In the genomic region with DNA sequence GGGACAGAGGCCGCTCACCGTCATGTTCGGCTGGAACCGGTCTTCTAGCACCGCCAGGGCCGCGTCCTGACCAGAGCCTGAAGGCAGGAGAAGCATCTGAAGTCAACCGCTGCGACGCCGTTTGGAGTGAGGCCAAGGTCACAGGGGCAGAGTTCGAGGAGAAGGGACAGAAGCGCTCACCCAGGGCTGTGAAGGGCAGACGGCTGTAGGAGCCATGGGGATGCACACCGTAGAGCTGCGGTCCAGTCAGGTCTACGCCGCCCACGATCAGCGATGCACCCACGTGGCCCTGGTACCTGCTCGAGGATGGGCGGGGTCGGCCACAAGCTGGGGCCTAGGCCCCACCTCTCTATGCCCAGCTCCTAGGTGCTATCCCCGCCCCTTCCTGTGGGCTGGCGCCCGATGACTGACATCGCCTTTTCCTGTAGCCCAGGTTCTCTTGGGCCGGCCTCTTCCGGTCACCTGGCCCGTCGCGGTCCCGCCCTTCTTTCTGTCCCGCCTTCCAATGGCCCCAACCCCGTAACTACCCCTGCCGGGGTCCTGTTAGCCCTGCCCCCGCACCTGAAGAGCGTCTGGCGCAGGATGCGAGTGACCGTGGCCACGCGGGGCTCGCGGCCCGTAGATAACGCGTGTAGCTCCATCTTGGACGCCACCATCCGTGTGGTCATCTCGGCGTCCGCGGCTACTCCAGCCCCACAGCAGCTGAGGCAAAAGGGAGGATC, we compare ENCODE assay signal across 8 cellular contexts. TPM values are rescaled to one million over a fixed set of nuclear protein-coding genes. Genes with fewer than 3 reads are reported as not detected.
DNase-seq lines count a peak whose midpoint lies in the region; ATAC-seq and TF ChIP-seq lines count a peak whose summit lies in the region.

No MANE protein-coding gene starts in this region.

- CTCF ChIA-PET in BJ (lab: Yijun Ruan, JAX), result interaction anchor here (0.6 to 12.9 kb wide), 12 partner anchors 9 to 415 kb away, joined by 3 to 155 read pairs (median 5); partner anchors contain the start of gene NRN1L

- POLR2A ChIA-PET in BJ (lab: Charles Lee), result interaction anchor here (0.6 to 1.6 kb wide), 4 partner anchors 11 to 230 kb away, joined by 3 to 5 read pairs (median 3); partner anchors contain the start of gene TSNAXIP1

- peak overlapping the region; percentile 84 for H3K4me3 ChIP-seq in BJ (ENCODE audit: low read depth, low read length)

- peak overlapping the region; percentile 78 for H3K27ac ChIP-seq in cingulate gyrus (ENCODE audit: low read depth, low read length)

- TF ChIP-seq CTCF in BJ (IDR thresholded peaks at IDR 0.05; ENCODE audit: insufficient read depth, low read depth, low read length), result no peak

- no peaks in the 10 kb centered on the region for H3K27me3 ChIP-seq in BJ (ENCODE audit: control insufficient read depth, insufficient read depth, low read length)

- H3K36me3 ChIP-seq in BJ (ENCODE audit: control insufficient read depth, insufficient read depth, low read length), result peaks cover 17% of the 10 kb centered on the region

- DNase-seq in BJ (ENCODE audit: low read depth) (peak; percentile 59), GM19240 (ENCODE audit: insufficient read length, low spot score) (peak; percentile 100), NCI-H524 (lab: John Stamatoyannopoulos, UW) (peak; percentile 95 to 98), kidney tubule cell (ENCODE audit: low spot score) (peak; percentile 98)
- peak; percentile 93 to 95 for DNase-seq in activated CD4-positive, alpha-beta T cell treated with anti-CD3 and anti-CD28 coated beads for 4 hours
- peak; percentile 86 for DNase-seq in stimulated activated CD4-positive, alpha-beta T cell treated with anti-CD3 and anti-CD28 coated beads, Interleukin-1b, Interleukin-23, amount 100 ng/mL, for 1 hour (ENCODE audit: low read depth in 2 of 2)

- ATAC-seq in HG03457 (IDR thresholded peaks at IDR 0.05; ENCODE audit: unreplicated experiment), result peak; percentile 79

RNA-seq across cellular contexts. Expression of gene PSMB10, which starts 1.1 kb away (rescaled TPM):
- 24.8 and 29.1 TPM in 2 replicates for polyA plus RNA-seq in BJ (2011; rRNA removed)
- polyA minus RNA-seq in BJ (2011; rRNA and poly(A)+ RNA removed), result 10.4 and 15.5 TPM in 2 replicates

RNA-seq across cellular contexts. Expression of gene CTRL, which starts 3.9 kb away (rescaled TPM):
- polyA plus RNA-seq in BJ (2011; rRNA removed), result 0.15 and 0.58 TPM in 2 replicates
- polyA minus RNA-seq in BJ (2011; rRNA and poly(A)+ RNA removed), result not detected in 2 replicates

RNA-seq across cellular contexts. Expression of gene LCAT, which starts 8.4 kb away (rescaled TPM):
- polyA plus RNA-seq in BJ (2011; rRNA removed), result 7.9 and 13.6 TPM in 2 replicates
- 6.3 and 9.7 TPM in 2 replicates for polyA minus RNA-seq in BJ (2011; rRNA and poly(A)+ RNA removed)

RNA-seq across cellular contexts. Expression of gene SLC12A4, which starts 32.9 kb away (rescaled TPM):
- polyA plus RNA-seq in BJ (2011; rRNA removed), result 64.4 and 115 TPM in 2 replicates
- polyA minus RNA-seq in BJ (2011; rRNA and poly(A)+ RNA removed), result 116 and 148 TPM in 2 replicates

RNA-seq across cellular contexts. Expression of gene PSKH1, which starts 42.5 kb away (rescaled TPM):
- polyA plus RNA-seq in BJ (2011; rRNA removed), result 26.0 and 45.5 TPM in 2 replicates
- polyA minus RNA-seq in BJ (2011; rRNA and poly(A)+ RNA removed), result 32.9 and 47.6 TPM in 2 replicates

Comparison
In these comparisons a context has a peak if more than half of its experiments do, and no peak if none do; other contexts are left out.
1. Peak in every context shown above with its lines: DNase-seq, ATAC-seq, H3K4me3 ChIP-seq and H3K27ac ChIP-seq.